31 cellular contexts compared by ENCODE assay signal in genomic region chr2:149090706-149091105, GRCh38. TPM values are rescaled to one million over a fixed set of nuclear protein-coding genes. Genes with fewer than 3 reads are reported as not detected.
"Had no signal": no experiment of that assay in that cellular context is flagged by ENCODE, and none has a peak within 500 bp of the region (broad histone marks: within the 10 kb centered on the region; RNA-seq: fewer than 3 reads in every experiment).

No MANE protein-coding gene starts in this region.

- H3K9ac ChIP-seq: KMS-11 had no signal

- H3K9me3 Mint-ChIP-seq: activated B cell treated with CpG ODN at 0.5 μM for 24 hours; activated CD4-positive, alpha-beta T cell treated with anti-CD3 and anti-CD28 coated beads, Interleukin-2, amount 10 ng/mL, durations not matched to agents 24 days and 14 days; activated naive CD4-positive, alpha-beta T cell treated with anti-CD3 and anti-CD28 coated beads for 36 hours; activated naive CD8-positive, alpha-beta T cell treated with anti-CD3 and anti-CD28 coated beads for 36 hours; activated T-helper 17 cell treated with anti-CD3 and anti-CD28 coated beads, Interleukin-2, amount 50 U/mL, for 72 hours; T-cell had no signal

- H3K36me3 Mint-ChIP-seq: activated naive CD8-positive, alpha-beta T cell treated with anti-CD3 and anti-CD28 coated beads for 36 hours; T-cell had no signal

- DNase-seq: activated B cell treated with CpG ODN at 0.5 μM for 24 hours; activated CD4-positive, alpha-beta T cell treated with anti-CD3 and anti-CD28 coated beads for 1 hour; activated CD4-positive, alpha-beta T cell treated with anti-CD3 and anti-CD28 coated beads, Interleukin-2, amount 10 ng/mL, durations not matched to agents 24 days and 14 days; activated CD4-positive, alpha-beta T cell treated with anti-CD3 and anti-CD28 coated beads, Interleukin-2, amount 50 U/mL, for 48 hours; activated CD8-positive, alpha-beta memory T cell treated with anti-CD3 and anti-CD28 coated beads for 24 hours; activated gamma-delta T cell; activated naive CD4-positive, alpha-beta T cell treated with anti-CD3 and anti-CD28 coated beads for 36 hours; activated naive CD8-positive, alpha-beta T cell treated with anti-CD3 and anti-CD28 coated beads for 36 hours; activated T-cell treated with anti-CD3 and anti-CD28 coated beads, Interleukin-2, amount 50 U/mL, for 48 hours; anterior cingulate cortex; body of pancreas; central memory CD4-positive, alpha-beta T cell; MM.1S; NCI-H1105; NCI-H1436; NCI-H1694 treated with DMSO at 0.1 percent for 48 hours; NCI-H2029 treated with DMSO at 0.1 percent for 48 hours; NCI-H345; NCI-H510A; NCI-H526 treated with DMSO at 0.1 percent for 48 hours; NCI-H82; NK-92 treated with Interleukin-12 subunit alpha and Interleukin-12 subunit beta, amount 100 ng/mL, for 24 hours; PC-3; SIG-M5; T-cell; T-helper 2 cell; T1000 had no signal

- H3K4me3 ChIP-seq: body of pancreas had no signal

- H3K9me3 ChIP-seq: body of pancreas had no signal

- FAIRE-seq: bronchial epithelial cell, RCC 7860 had no signal

- H3K27me3 ChIP-seq: body of pancreas had no signal

- H3K4me2 ChIP-seq: KMS-11 had no signal

- H3K27ac Mint-ChIP-seq: activated B cell treated with CpG ODN at 0.5 μM for 24 hours; activated CD4-positive, alpha-beta T cell treated with anti-CD3 and anti-CD28 coated beads, Interleukin-2, amount 10 ng/mL, durations not matched to agents 24 days and 14 days; activated naive CD4-positive, alpha-beta T cell treated with anti-CD3 and anti-CD28 coated beads for 36 hours; activated naive CD8-positive, alpha-beta T cell treated with anti-CD3 and anti-CD28 coated beads for 36 hours; activated T-helper 17 cell treated with anti-CD3 and anti-CD28 coated beads, Interleukin-2, amount 50 U/mL, for 72 hours; T-cell had no signal

- ATAC-seq: activated T-helper 17 cell treated with anti-CD3 and anti-CD28 coated beads, Interleukin-2, amount 50 U/mL, for 72 hours; body of pancreas; PC-3; T-cell had no signal

- H3K27ac ChIP-seq: body of pancreas, KMS-11 had no signal

RNA-seq across cellular contexts. Expression of gene LYPD6B, which starts 52.2 kb away (rescaled TPM):
- total RNA-seq: activated CD4-positive, alpha-beta T cell treated with anti-CD3 and anti-CD28 coated beads, Interleukin-2, amount 10 ng/mL, durations not matched to agents 24 days and 14 days; activated naive CD4-positive, alpha-beta T cell treated with anti-CD3 and anti-CD28 coated beads for 36 hours; activated naive CD8-positive, alpha-beta T cell treated with anti-CD3 and anti-CD28 coated beads for 36 hours; activated T-helper 17 cell treated with anti-CD3 and anti-CD28 coated beads, Interleukin-2, amount 50 U/mL, for 72 hours; T-cell had no signal
